16 cellular contexts compared by ENCODE assay signal in the genomic region with DNA sequence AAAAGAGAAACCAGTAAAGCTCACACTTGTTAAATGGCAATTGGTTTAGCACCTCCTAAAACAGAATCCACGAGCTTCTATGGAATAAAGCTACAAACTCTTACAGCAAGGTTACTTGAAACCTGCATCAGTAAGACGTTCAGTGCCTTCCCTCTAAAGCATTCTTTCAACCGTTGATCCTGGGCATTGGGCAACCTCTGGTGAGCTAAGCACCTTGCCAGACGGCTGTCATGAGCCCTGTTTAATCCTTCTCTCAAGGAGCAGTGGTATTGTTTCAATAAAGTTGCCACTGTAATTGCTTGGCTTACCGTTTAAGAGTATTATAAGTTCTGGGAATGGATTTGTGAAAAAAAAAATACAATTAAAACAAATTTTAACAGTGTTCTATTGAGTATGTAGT.
"Had no signal": no experiment of that assay in that cellular context is flagged by ENCODE, and none has a peak within 500 bp of the region (broad histone marks: within the 10 kb centered on the region; RNA-seq: fewer than 3 reads in every experiment).

No MANE protein-coding gene starts in this region.

- H3K4me3 ChIP-seq: esophagus muscularis mucosa, heart right ventricle, left ventricle myocardium inferior, right atrium auricular region, tibial nerve had no signal

- H3K4me3 Mint-ChIP-seq: activated CD8-positive, alpha-beta T cell treated with anti-CD3 and anti-CD28 coated beads, Interleukin-2, amount 10 ng/mL, durations not matched to agents 7 days and 5 days; activated T-helper 1 cell treated with anti-CD3 and anti-CD28 coated beads, Interleukin-12 subunit alpha, Interleukin-12 subunit beta, Interleukin-2, Interleukin-4 antibody, amounts not matched to agents 30 ng/mL and 10 ng/mL and 1 ng/mL, durations not matched to agents 14 hours and 24 hours and 36 hours; dendritic cell treated with granulocyte-macrophage colony-stimulating factor and Interleukin-4, amounts not matched to agents 40 ng/mL and 50 ng/mL, for 4 days; mesothelial cell of epicardium had no signal

- H3K36me3 Mint-ChIP-seq: mesothelial cell of epicardium had no signal

- H3K27ac Mint-ChIP-seq: activated CD8-positive, alpha-beta T cell treated with anti-CD3 and anti-CD28 coated beads, Interleukin-2, amount 10 ng/mL, durations not matched to agents 7 days and 5 days; activated T-helper 1 cell treated with anti-CD3 and anti-CD28 coated beads, Interleukin-12 subunit alpha, Interleukin-12 subunit beta, Interleukin-2, Interleukin-4 antibody, amounts not matched to agents 30 ng/mL and 10 ng/mL and 1 ng/mL, durations not matched to agents 14 hours and 24 hours and 36 hours; dendritic cell treated with granulocyte-macrophage colony-stimulating factor and Interleukin-4, amounts not matched to agents 40 ng/mL and 50 ng/mL, for 4 days; mesothelial cell of epicardium had no signal

- H3K4me1 ChIP-seq: esophagus muscularis mucosa, foreskin keratinocyte had no signal

- H3K9me3 Mint-ChIP-seq: activated T-helper 1 cell treated with anti-CD3 and anti-CD28 coated beads, Interleukin-12 subunit alpha, Interleukin-12 subunit beta, Interleukin-2, Interleukin-4 antibody, amounts not matched to agents 30 ng/mL and 10 ng/mL and 1 ng/mL, durations not matched to agents 14 hours and 24 hours and 36 hours; dendritic cell treated with granulocyte-macrophage colony-stimulating factor and Interleukin-4, amounts not matched to agents 40 ng/mL and 50 ng/mL, for 4 days; mesothelial cell of epicardium had no signal

- H3K27me3 ChIP-seq: esophagus muscularis mucosa, foreskin keratinocyte, heart right ventricle, right atrium auricular region, tibial nerve had no signal

- H3K27ac ChIP-seq: esophagus muscularis mucosa, foreskin keratinocyte, left ventricle myocardium inferior, right atrium auricular region had no signal

- H3K9me3 ChIP-seq: esophagus muscularis mucosa, heart right ventricle, left ventricle myocardium inferior, right atrium auricular region, tibial nerve had no signal

- DNase-seq: activated CD4-positive, alpha-beta T cell treated with anti-CD3 and anti-CD28 coated beads for 4 hours; activated CD8-positive, alpha-beta memory T cell treated with anti-CD3 and anti-CD28 coated beads, Interleukin-2, amount 50 U/mL, for 48 hours; activated CD8-positive, alpha-beta T cell treated with anti-CD3 and anti-CD28 coated beads, Interleukin-2, amount 10 ng/mL, durations not matched to agents 7 days and 5 days; activated naive CD4-positive, alpha-beta T cell; central memory CD4-positive, alpha-beta T cell; foreskin keratinocyte; heart right ventricle; left ventricle myocardium inferior; small intestine; T-helper 1 cell had no signal

- ATAC-seq: activated CD8-positive, alpha-beta T cell treated with anti-CD3 and anti-CD28 coated beads, Interleukin-2, amount 10 ng/mL, durations not matched to agents 7 days and 5 days; foreskin keratinocyte had no signal

- H3K36me3 ChIP-seq: esophagus muscularis mucosa, heart right ventricle, left ventricle myocardium inferior, right atrium auricular region, tibial nerve had no signal
